1 cellular context compared by ENCODE assay signal in genomic region chr3:67384790-67385397, GRCh38.
TF ChIP-seq lines count a peak whose summit lies in the region.

No MANE protein-coding gene starts in this region.

TF ChIP-seq in HCT116, 20 proteins besides CTCF, POLR2A, EP300 and RAD21 (continued from another document):
- TF ChIP-seq, protein P1, sequence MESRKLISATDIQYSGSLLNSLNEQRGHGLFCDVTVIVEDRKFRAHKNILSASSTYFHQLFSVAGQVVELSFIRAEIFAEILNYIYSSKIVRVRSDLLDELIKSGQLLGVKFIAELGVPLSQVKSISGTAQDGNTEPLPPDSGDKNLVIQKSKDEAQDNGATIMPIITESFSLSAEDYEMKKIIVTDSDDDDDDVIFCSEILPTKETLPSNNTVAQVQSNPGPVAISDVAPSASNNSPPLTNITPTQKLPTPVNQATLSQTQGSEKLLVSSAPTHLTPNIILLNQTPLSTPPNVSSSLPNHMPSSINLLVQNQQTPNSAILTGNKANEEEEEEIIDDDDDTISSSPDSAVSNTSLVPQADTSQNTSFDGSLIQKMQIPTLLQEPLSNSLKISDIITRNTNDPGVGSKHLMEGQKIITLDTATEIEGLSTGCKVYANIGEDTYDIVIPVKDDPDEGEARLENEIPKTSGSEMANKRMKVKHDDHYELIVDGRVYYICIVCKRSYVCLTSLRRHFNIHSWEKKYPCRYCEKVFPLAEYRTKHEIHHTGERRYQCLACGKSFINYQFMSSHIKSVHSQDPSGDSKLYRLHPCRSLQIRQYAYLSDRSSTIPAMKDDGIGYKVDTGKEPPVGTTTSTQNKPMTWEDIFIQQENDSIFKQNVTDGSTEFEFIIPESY (IDR thresholded peaks at IDR 0.05; ENCODE audit: extremely low read depth, insufficient replicate concordance, low read length): no peak
- no peak for TF ChIP-seq ELF1 (IDR thresholded peaks at IDR 0.05; ENCODE audit: borderline replicate concordance, low read depth)
- TF ChIP-seq POLR2AphosphoS5 (IDR thresholded peaks at IDR 0.05; ENCODE audit: low read depth, low read length): no peak
- TF ChIP-seq EZH2 (IDR thresholded peaks at IDR 0.05): no peak
- no peak for TF ChIP-seq YY1 (IDR thresholded peaks at IDR 0.05; ENCODE audit: extremely low read depth, insufficient replicate concordance, low read depth, low read length)
- TF ChIP-seq TCF7L2 (IDR thresholded peaks at IDR 0.05; ENCODE audit: borderline replicate concordance, extremely low read depth, insufficient read depth, insufficient read length): no peak
- TF ChIP-seq CBX3 (IDR thresholded peaks at IDR 0.05; ENCODE audit: low read depth): no peak
TF ChIP-seq in HCT116: peak in this region for 0.
